8 cellular contexts compared by ENCODE assay signal in the genomic region with DNA sequence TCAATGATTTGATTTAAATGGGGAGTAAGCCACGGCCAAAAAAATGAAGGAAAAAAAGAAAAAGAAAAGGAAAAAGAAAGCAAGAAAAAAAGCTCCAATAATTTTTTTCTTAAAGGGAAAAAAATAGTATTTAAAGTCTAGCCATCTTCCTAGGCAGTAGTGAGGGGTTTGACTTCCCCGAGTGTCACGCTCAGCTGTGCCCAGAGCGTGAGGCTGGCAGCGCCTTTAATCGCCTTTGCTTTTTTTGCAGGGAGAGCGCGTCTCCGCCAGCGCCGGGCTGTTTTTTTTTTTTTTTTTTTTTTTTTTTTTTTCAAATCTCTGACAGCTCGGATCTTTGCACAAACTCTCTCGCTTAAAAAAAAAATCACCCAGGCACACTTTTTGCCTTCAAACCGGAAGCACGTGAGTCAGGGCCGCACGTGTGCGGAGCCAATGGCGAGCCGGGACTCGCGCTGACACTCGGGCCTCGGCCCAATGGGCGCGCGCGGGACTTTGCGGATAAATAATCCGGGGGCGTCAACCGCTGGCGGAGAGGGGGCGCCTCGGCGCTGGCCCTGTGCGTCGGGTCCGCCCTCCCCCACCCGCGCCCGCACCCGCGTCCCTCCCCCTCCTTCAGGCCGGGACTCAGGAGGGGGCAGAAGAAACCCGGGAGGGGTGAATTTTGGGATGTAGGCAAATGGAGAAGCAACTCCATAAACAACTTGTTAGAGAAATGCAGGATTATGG. TPM values are rescaled to one million over a fixed set of nuclear protein-coding genes. Genes with fewer than 3 reads are reported as not detected.
A peak's percentile ranks its signal among the peaks of the same experiment; 100 is the strongest.
DNase-seq lines count a peak whose midpoint lies in the region; ATAC-seq and TF ChIP-seq lines count a peak whose summit lies in the region.

Gene EN1, minus strand, starts transcription at position 202 of the 726 bp plus-strand sequence. CDS start 481 bp downstream, outside the sequence.

- H3K36me3 ChIP-seq in GM23338 (ENCODE audit: insufficient read depth) (no peaks in the 10 kb centered on the region; the same call in 1 of the 2 replicates), SK-N-SH (replicated peaks in 1 of 2; ENCODE audit: control insufficient read depth in 1 of 2, insufficient read depth in 2 of 2, low read length in 1 of 2) (no peaks in the 10 kb centered on the region)

- H4K20me1 ChIP-seq in GM23338 (replicated peaks; ENCODE audit: insufficient read depth) (peaks cover 7% of the 10 kb centered on the region), SK-N-SH (ENCODE audit: insufficient read depth) (0 out of 2 replicates have a peak, but pooled peaks cover 2% of the 10 kb centered on the region)

- no peak for TF ChIP-seq RAD21 in SK-N-SH (IDR thresholded peaks at IDR 0.05; ENCODE audit: low read length)

- peak within 1 kb of the TSS; percentile 70 for H3K4me3 Mint-ChIP-seq in GM23338

- peaks cover 72% of the 10 kb centered on the region for H3K4me1 ChIP-seq in GM23338 (ENCODE audit: insufficient read depth)
- peaks cover 0 to 4% of the 10 kb centered on the region in 2 experiments; a peak in 2 of 4 replicates for H3K4me1 ChIP-seq in SK-N-SH (ENCODE audit: control insufficient read depth in 1 of 2, insufficient read depth in 2 of 2, low read depth in 1 of 2, low read length in 1 of 2)

- peaks cover 54% of the 10 kb centered on the region for H3F3A ChIP-seq in GM23338 (replicated peaks; ENCODE audit: low read depth)
- H3F3A ChIP-seq in SK-N-SH (replicated peaks; ENCODE audit: insufficient read depth), result peaks cover 2% of the 10 kb centered on the region

- H3K4me2 ChIP-seq in GM23338 (peak within 1 kb of the TSS; percentile 92), SK-N-SH (peak within 1 kb of the TSS; percentile 70)

- no peak within 1 kb of the TSS for H3K27ac Mint-ChIP-seq in GM23338

- H3K79me2 ChIP-seq in GM23338 (replicated peaks; ENCODE audit: insufficient read depth) (no peaks in the 10 kb centered on the region), SK-N-SH (ENCODE audit: insufficient read depth) (no peaks in the 10 kb centered on the region)

- H3K4me3 ChIP-seq in GM23338, result peak within 1 kb of the TSS; percentile 60
- peak within 1 kb of the TSS in 1 of 2 experiments; percentile 55; a peak in 1 of 4 replicates for H3K4me3 ChIP-seq in SK-N-SH (ENCODE audit: low read depth in 2 of 2, low read length in 1 of 2)
- H3K4me3 ChIP-seq in foreskin fibroblast (ENCODE audit: low read depth in 1 of 2, low read length in 2 of 2), result peak within 1 kb of the TSS; percentile 38 to 43

- H3K9ac ChIP-seq in SK-N-SH, result no peak within 1 kb of the TSS

- H3K27ac ChIP-seq in GM23338 (ENCODE audit: low read depth) (no peak within 1 kb of the TSS), SK-N-SH (ENCODE audit: low read depth in 2 of 2, low read length in 1 of 2) (no peak within 1 kb of the TSS)

- peaks cover 11% of the 10 kb centered on the region for H3K9me3 Mint-ChIP-seq in GM23338

- peaks cover 2% of the 10 kb centered on the region; the same call in 2 of the 3 replicates for H3K36me3 Mint-ChIP-seq in GM23338 (ENCODE audit: low read depth)

- peaks cover 94% of the 10 kb centered on the region for H3K27me3 Mint-ChIP-seq in GM23338 (ENCODE audit: insufficient read depth, low read depth, poor library complexity)

- H3K27me3 ChIP-seq in GM23338 (ENCODE audit: insufficient read depth), result peaks cover 100% of the 10 kb centered on the region
- peaks cover 93% of the 10 kb centered on the region for H3K27me3 ChIP-seq in SK-N-SH (ENCODE audit: insufficient read depth)

- H3K9me3 ChIP-seq in SK-N-SH, result no peaks in the 10 kb centered on the region

- ATAC-seq in GM23338 (peak; percentile 27), sciatic nerve (peak; percentile 70), HG02798 (IDR thresholded peaks at IDR 0.05; ENCODE audit: poor library complexity, unreplicated experiment) (no peak), HG03039 (IDR thresholded peaks at IDR 0.05; ENCODE audit: unreplicated experiment) (no peak)

- CTCF ChIA-PET in SK-N-SH (lab: Yijun Ruan, JAX), result interaction anchor here (0.9 to 2.6 kb wide), 9 partner anchors 8 to 815 kb away, joined by 3 to 16 read pairs (median 4); no protein-coding TSS in a partner anchor

- H3K4me1 Mint-ChIP-seq in GM23338, result peaks cover 70% of the 10 kb centered on the region

- 11% methylated on average over 28 of the region's 46 CpGs for WGBS in SK-N-SH (ENCODE audit: low lambda C conversion rate)

- DNase-seq in GM23338 (ENCODE audit: low spot score), result peak; percentile 93
- DNase-seq in SK-N-SH, result peak; percentile 61
- DNase-seq in foreskin fibroblast, result peak; percentile 47 to 67
- DNase-seq in sciatic nerve (ENCODE audit: low spot score), result no peak
- no peak for DNase-seq in middle frontal gyrus (ENCODE audit: extremely low spot score, low spot score)
- DNase-seq in COR-L47 (lab: John Stamatoyannopoulos, UW), result no peak

- H3K9me2 ChIP-seq in GM23338 (ENCODE audit: insufficient read depth) (no peaks in the 10 kb centered on the region), SK-N-SH (no peaks in the 10 kb centered on the region)

- POLR2A ChIA-PET in SK-N-SH (lab: Yijun Ruan, JAX), result no interaction called here

- H2AFZ ChIP-seq in GM23338 (peak within 1 kb of the TSS; percentile 84), SK-N-SH (ENCODE audit: low read depth) (peak within 1 kb of the TSS; percentile 56; the same call in 1 of the 2 replicates)

- intact Hi-C loops in sciatic nerve (cut with DNase I), result no loop called here

- no peak for TF ChIP-seq EP300 in SK-N-SH (IDR thresholded peaks at IDR 0.05; ENCODE audit: borderline replicate concordance in 1 of 2, low read depth in 1 of 2, low read length in 1 of 2)

- TF ChIP-seq CTCF in GM23338 (conservative IDR thresholded peaks at IDR 0.05; ENCODE audit: low read depth in 2 of 2), result no peak
- TF ChIP-seq CTCF in SK-N-SH (IDR thresholded peaks at IDR 0.05), result no peak
- TF ChIP-seq CTCF in foreskin fibroblast (IDR thresholded peaks at IDR 0.05; ENCODE audit: low read depth, low read length), result no peak

TF ChIP-seq in GM23338, 12 proteins besides CTCF, POLR2A, EP300 and RAD21 (continues in another document):
- no peak for TF ChIP-seq ZNF114 (CRISPR knock-in tag; IDR thresholded peaks at IDR 0.05)
- TF ChIP-seq, protein P1, sequence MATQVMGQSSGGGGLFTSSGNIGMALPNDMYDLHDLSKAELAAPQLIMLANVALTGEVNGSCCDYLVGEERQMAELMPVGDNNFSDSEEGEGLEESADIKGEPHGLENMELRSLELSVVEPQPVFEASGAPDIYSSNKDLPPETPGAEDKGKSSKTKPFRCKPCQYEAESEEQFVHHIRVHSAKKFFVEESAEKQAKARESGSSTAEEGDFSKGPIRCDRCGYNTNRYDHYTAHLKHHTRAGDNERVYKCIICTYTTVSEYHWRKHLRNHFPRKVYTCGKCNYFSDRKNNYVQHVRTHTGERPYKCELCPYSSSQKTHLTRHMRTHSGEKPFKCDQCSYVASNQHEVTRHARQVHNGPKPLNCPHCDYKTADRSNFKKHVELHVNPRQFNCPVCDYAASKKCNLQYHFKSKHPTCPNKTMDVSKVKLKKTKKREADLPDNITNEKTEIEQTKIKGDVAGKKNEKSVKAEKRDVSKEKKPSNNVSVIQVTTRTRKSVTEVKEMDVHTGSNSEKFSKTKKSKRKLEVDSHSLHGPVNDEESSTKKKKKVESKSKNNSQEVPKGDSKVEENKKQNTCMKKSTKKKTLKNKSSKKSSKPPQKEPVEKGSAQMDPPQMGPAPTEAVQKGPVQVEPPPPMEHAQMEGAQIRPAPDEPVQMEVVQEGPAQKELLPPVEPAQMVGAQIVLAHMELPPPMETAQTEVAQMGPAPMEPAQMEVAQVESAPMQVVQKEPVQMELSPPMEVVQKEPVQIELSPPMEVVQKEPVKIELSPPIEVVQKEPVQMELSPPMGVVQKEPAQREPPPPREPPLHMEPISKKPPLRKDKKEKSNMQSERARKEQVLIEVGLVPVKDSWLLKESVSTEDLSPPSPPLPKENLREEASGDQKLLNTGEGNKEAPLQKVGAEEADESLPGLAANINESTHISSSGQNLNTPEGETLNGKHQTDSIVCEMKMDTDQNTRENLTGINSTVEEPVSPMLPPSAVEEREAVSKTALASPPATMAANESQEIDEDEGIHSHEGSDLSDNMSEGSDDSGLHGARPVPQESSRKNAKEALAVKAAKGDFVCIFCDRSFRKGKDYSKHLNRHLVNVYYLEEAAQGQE (IDR thresholded peaks at IDR 0.05; ENCODE audit: unreplicated experiment), result no peak

TF ChIP-seq in SK-N-SH, 30 proteins besides CTCF, POLR2A, EP300 and RAD21:
- TF ChIP-seq USF2 (IDR thresholded peaks at IDR 0.05; ENCODE audit: borderline replicate concordance, low read depth, low read length), result no peak
- TF ChIP-seq FOXJ3 (CRISPR knock-in tag; IDR thresholded peaks at IDR 0.05), result no peak
- TF ChIP-seq MAX (IDR thresholded peaks at IDR 0.05; ENCODE audit: low read depth), result peak; percentile 49; the same call in 1 of the 2 replicates
- no peak for TF ChIP-seq FOXM1 (IDR thresholded peaks at IDR 0.05; ENCODE audit: low read depth)
- TF ChIP-seq, protein P2, sequence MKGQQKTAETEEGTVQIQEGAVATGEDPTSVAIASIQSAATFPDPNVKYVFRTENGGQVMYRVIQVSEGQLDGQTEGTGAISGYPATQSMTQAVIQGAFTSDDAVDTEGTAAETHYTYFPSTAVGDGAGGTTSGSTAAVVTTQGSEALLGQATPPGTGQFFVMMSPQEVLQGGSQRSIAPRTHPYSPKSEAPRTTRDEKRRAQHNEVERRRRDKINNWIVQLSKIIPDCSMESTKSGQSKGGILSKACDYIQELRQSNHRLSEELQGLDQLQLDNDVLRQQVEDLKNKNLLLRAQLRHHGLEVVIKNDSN (IDR thresholded peaks at IDR 0.05; ENCODE audit: borderline replicate concordance, low read depth), result peak; percentile 59; the same call in 1 of the 2 replicates
TF ChIP-seq in SK-N-SH: peak in this region for 2.

RNA-seq across cellular contexts. Expression of gene EN1, which starts in this region (rescaled TPM):
- total RNA-seq in GM23338 (2014; rRNA removed; shearing (Covaris generic)), result 0.24 TPM in 1 of 2 replicates, not detected in the other
- polyA plus RNA-seq in GM23338 (2016; fragmentation: Nextera tagmentation; extraction: Ambion mirVana) (0.09 and 0.21 TPM in 2 replicates), SK-N-SH (2012; rRNA removed) (not detected in 2 replicates)
- polyA plus RNA-seq in SK-N-SH (2012; cell fraction: cytosol; rRNA removed), result not detected in 2 replicates
- polyA plus RNA-seq in SK-N-SH (2012; cell fraction: nucleus; rRNA removed), result not detected in 2 replicates
- total RNA-seq in sciatic nerve, result not detected

Comparison
In these comparisons a context has a peak if more than half of its experiments do, and no peak if none do; other contexts are left out.
1. Peak in DNase-seq, ATAC-seq, H3K4me3 ChIP-seq and H3K4me2 ChIP-seq in GM23338; RNA of the gene not detected or under 1 TPM.
2. Peak in DNase-seq and H3K4me2 ChIP-seq in SK-N-SH; RNA of the gene not detected or under 1 TPM.
3. Peak in ATAC-seq in sciatic nerve; RNA of the gene not detected or under 1 TPM.
4. DNase-seq: peak in foreskin fibroblast (2 of 2); none in sciatic nerve (single experiment), middle frontal gyrus (single experiment) and COR-L47 (single experiment).